ENCODE assay signal across 13 cellular contexts in genomic region chr2:57373530-57373929, GRCh38.
A peak's percentile ranks its signal among the peaks of the same experiment; 100 is the strongest.
DNase-seq lines count a peak whose midpoint lies in the region; ATAC-seq and TF ChIP-seq lines count a peak whose summit lies in the region.
"Had no signal": no experiment of that assay in that cellular context is flagged by ENCODE, and none has a peak within 500 bp of the region (broad histone marks: within the 10 kb centered on the region; RNA-seq: fewer than 3 reads in every experiment).

No MANE protein-coding gene starts in this region.

- H3K27ac ChIP-seq in brain microvascular endothelial cell, result peak overlapping the region; percentile 74
- H3K27ac ChIP-seq: C4-2B, left lung had no signal

- H3K27me3 ChIP-seq in brain microvascular endothelial cell (replicated peaks) (no peaks in the 10 kb centered on the region), kidney epithelial cell (ENCODE audit: control insufficient read depth, insufficient read depth, low read length) (no peaks in the 10 kb centered on the region)
- H3K27me3 ChIP-seq: left lung had no signal

- DNase-seq in AG08395 (ENCODE audit: low spot score) (peak; percentile 56), HT-29 (ENCODE audit: low spot score) (peak; percentile 29), brain microvascular endothelial cell (peak; percentile 71), kidney epithelial cell (ENCODE audit: low read depth) (peak; percentile 16), putamen (ENCODE audit: low spot score) (no peak), NCI-H146 treated with DMSO at 0.1 percent for 48 hours (lab: John Stamatoyannopoulos, UW; ENCODE audit: unreplicated experiment) (no peak), GM19240 (ENCODE audit: insufficient read length, low spot score) (no peak)
- DNase-seq: activated CD4-positive, alpha-beta T cell treated with anti-CD3 and anti-CD28 coated beads, Interleukin-2, amount 50 U/mL, for 1 hour; left lung; NCI-H187; T-cell had no signal

- no peaks in the 10 kb centered on the region for H3K36me3 ChIP-seq in brain microvascular endothelial cell (replicated peaks)
- no peaks in the 10 kb centered on the region for H3K36me3 ChIP-seq in kidney epithelial cell (ENCODE audit: control insufficient read depth, insufficient read depth, low read length)
- H3K36me3 ChIP-seq: left lung had no signal

- in situ Hi-C loops in brain microvascular endothelial cell (cut with HindIII; ENCODE audit: low pct_ligation_motif_present, low sequenced_read_pairs), result no loop called here

- H3K4me3 ChIP-seq in brain microvascular endothelial cell (ENCODE audit: low read depth, low read length) (no peak overlapping the region), kidney epithelial cell (ENCODE audit: low read depth, low read length) (no peak overlapping the region)
- H3K4me3 ChIP-seq: left lung had no signal

- no peak for ATAC-seq in HG02759 (IDR thresholded peaks at IDR 0.05; ENCODE audit: unreplicated experiment)
- ATAC-seq: left lung, T-cell had no signal

- no peak for TF ChIP-seq CTCF in brain microvascular endothelial cell (IDR thresholded peaks at IDR 0.05; ENCODE audit: low read depth, low read length, missing control alignments)
- no peak for TF ChIP-seq CTCF in kidney epithelial cell (IDR thresholded peaks at IDR 0.05; ENCODE audit: insufficient read depth, low read length, poor library complexity, severe bottlenecking)

Comparison
In these comparisons a context has a peak if more than half of its experiments do, and no peak if none do; other contexts are left out.
1. DNase-seq: peak in AG08395 (single experiment), HT-29 (single experiment), brain microvascular endothelial cell (single experiment) and kidney epithelial cell (single experiment); none in putamen (single experiment), NCI-H146 treated with DMSO at 0.1 percent for 48 hours (single experiment) and GM19240 (single experiment).